15 cellular contexts compared by ENCODE assay signal in genomic region chr22:39293766-39294368, GRCh38. TPM values are rescaled to one million over a fixed set of nuclear protein-coding genes. Genes with fewer than 3 reads are reported as not detected.
"Had no signal": no experiment of that assay in that cellular context is flagged by ENCODE, and none has a peak within 500 bp of the region (broad histone marks: within the 10 kb centered on the region; RNA-seq: fewer than 3 reads in every experiment).

No MANE protein-coding gene starts in this region.

- H3K9me3 Mint-ChIP-seq: activated naive CD4-positive, alpha-beta T cell treated with anti-CD3 and anti-CD28 coated beads, Interleukin-2, amount 50 U/mL, for 72 hours; activated T-helper 2 cell treated with anti-CD3 and anti-CD28 coated beads, Interferon-gamma antibody, Interleukin-2, Interleukin-4, amounts not matched to agents 10 μg/mL and 5 μg/mL and 100 μg/mL, durations not matched to agents 14 hours and 24 hours and 36 hours; endodermal cell; naive thymus-derived CD8-positive, alpha-beta T cell had no signal

- H3K4me3 ChIP-seq: lower lobe of right lung, mucosa of descending colon, testis had no signal

- DNase-seq: activated CD4-positive, alpha-beta T cell treated with anti-CD3 and anti-CD28 coated beads, Interleukin-2, amount 50 U/mL, for 1 hour; activated CD4-positive, CD25-positive, alpha-beta regulatory T cell; brain microvascular endothelial cell; hippocampal formation; lower lobe of right lung; mucosa of descending colon; naive thymus-derived CD8-positive, alpha-beta T cell; stimulated activated CD4-positive, alpha-beta T cell treated with anti-CD3 and anti-CD28 coated beads, Interleukin-2, amount 100 ng/mL, for 48 hours; stimulated activated naive CD4-positive, alpha-beta T cell treated with Interleukin-2 at 50 U/mL for 16 hours; testis had no signal

- ATAC-seq: activated naive CD4-positive, alpha-beta T cell treated with anti-CD3 and anti-CD28 coated beads, Interleukin-2, amount 50 U/mL, for 72 hours; esophagus mucosa; lower lobe of right lung; mucosa of descending colon; naive thymus-derived CD8-positive, alpha-beta T cell had no signal

- H3K27me3 ChIP-seq: brain microvascular endothelial cell, testis had no signal

- H3K27ac ChIP-seq: brain microvascular endothelial cell, lower lobe of right lung had no signal

- H3K36me3 ChIP-seq: brain microvascular endothelial cell, lower lobe of right lung had no signal

- H3K36me3 Mint-ChIP-seq: activated naive CD4-positive, alpha-beta T cell treated with anti-CD3 and anti-CD28 coated beads, Interleukin-2, amount 50 U/mL, for 72 hours; naive thymus-derived CD8-positive, alpha-beta T cell had no signal

- H3K27ac Mint-ChIP-seq: activated naive CD4-positive, alpha-beta T cell treated with anti-CD3 and anti-CD28 coated beads, Interleukin-2, amount 50 U/mL, for 72 hours; activated T-helper 2 cell treated with anti-CD3 and anti-CD28 coated beads, Interferon-gamma antibody, Interleukin-2, Interleukin-4, amounts not matched to agents 10 μg/mL and 5 μg/mL and 100 μg/mL, durations not matched to agents 14 hours and 24 hours and 36 hours; endodermal cell had no signal

- H3K9me3 ChIP-seq: lower lobe of right lung, mucosa of descending colon, testis had no signal

- H3K4me3 Mint-ChIP-seq: endodermal cell; naive thymus-derived CD8-positive, alpha-beta T cell had no signal

RNA-seq across cellular contexts. Expression of gene SYNGR1, which starts 55.9 kb away (rescaled TPM):
- total RNA-seq: activated T-helper 2 cell treated with anti-CD3 and anti-CD28 coated beads, Interferon-gamma antibody, Interleukin-2, Interleukin-4, amounts not matched to agents 10 μg/mL and 5 μg/mL and 100 μg/mL, durations not matched to agents 14 hours and 24 hours and 36 hours; T-helper 1 cell treated with Interleukin-12 subunit alpha and Interleukin-12 subunit beta and Interleukin-4 antibody, amounts not matched to agents 30 ng/mL and 1 ng/mL, for 36 hours had no signal
